2 cellular contexts compared by ENCODE assay signal in genomic region chr10:109894516-109894915, GRCh38.
TF ChIP-seq lines count a peak whose summit lies in the region.

No MANE protein-coding gene starts in this region.

TF ChIP-seq in liver, 16 proteins besides CTCF, POLR2A, EP300 and RAD21 (continued from another document):
- no peak for TF ChIP-seq REST (IDR thresholded peaks at IDR 0.05)

TF ChIP-seq in HepG2, 621 proteins besides CTCF, POLR2A, EP300 and RAD21 (continued from another document):
- TF ChIP-seq HIC2 (CRISPR knock-in tag; IDR thresholded peaks at IDR 0.05; ENCODE audit: low read depth) (no peak), ZNF430 (CRISPR knock-in tag; IDR thresholded peaks at IDR 0.05) (no peak), ZNF660 (CRISPR knock-in tag; IDR thresholded peaks at IDR 0.05; ENCODE audit: borderline replicate concordance, low read depth) (no peak), TERF1 (CRISPR knock-in tag; IDR thresholded peaks at IDR 0.05) (no peak), BATF2 (CRISPR knock-in tag; IDR thresholded peaks at IDR 0.05) (no peak), ZNF256 (CRISPR knock-in tag; conservative IDR thresholded peaks at IDR 0.05) (no peak)
